Comparison of ENCODE assay signal across 1 cellular context in genomic region chr20:19405958-19406357, GRCh38.
TF ChIP-seq lines count a peak whose summit lies in the region.

No MANE protein-coding gene starts in this region.

TF ChIP-seq in GM23338, 12 proteins besides CTCF, POLR2A, EP300 and RAD21 (continued from another document):
- TF ChIP-seq JUNB (IDR thresholded peaks at IDR 0.05; ENCODE audit: unreplicated experiment), result no peak
- TF ChIP-seq, protein P1, sequence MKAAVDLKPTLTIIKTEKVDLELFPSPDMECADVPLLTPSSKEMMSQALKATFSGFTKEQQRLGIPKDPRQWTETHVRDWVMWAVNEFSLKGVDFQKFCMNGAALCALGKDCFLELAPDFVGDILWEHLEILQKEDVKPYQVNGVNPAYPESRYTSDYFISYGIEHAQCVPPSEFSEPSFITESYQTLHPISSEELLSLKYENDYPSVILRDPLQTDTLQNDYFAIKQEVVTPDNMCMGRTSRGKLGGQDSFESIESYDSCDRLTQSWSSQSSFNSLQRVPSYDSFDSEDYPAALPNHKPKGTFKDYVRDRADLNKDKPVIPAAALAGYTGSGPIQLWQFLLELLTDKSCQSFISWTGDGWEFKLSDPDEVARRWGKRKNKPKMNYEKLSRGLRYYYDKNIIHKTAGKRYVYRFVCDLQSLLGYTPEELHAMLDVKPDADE (IDR thresholded peaks at IDR 0.05), result no peak
TF ChIP-seq in GM23338: peak in this region for 0.
